Comparison of ENCODE assay signal across 1 cellular context in the genomic region with DNA sequence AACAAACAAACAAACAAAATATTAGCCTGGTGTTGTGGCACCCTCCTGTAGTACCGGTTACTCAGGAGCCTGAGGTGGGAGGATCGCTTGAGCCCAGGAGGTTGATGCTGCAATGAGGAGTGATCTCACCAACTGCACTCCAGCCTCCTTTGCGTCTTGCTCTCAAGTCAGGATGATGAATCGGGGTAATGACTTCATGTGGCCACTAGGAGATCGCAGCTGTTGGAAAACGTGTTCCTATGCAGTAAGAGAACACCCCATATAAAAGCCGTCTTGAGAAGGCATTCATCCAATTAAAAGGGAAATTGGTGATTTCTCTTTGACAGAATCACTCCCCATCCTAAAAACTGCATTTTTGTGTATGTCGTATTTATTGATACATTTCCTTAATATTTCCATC.
TF ChIP-seq lines count a peak whose summit lies in the region.

No MANE protein-coding gene starts in this region.

TF ChIP-seq in H1, 55 proteins besides CTCF, POLR2A, EP300 and RAD21:
- TF ChIP-seq JUND (IDR thresholded peaks at IDR 0.05; ENCODE audit: low read length) (0 out of 2 replicates have a peak, but pooled peaks have one; percentile 13), TAF1 (IDR thresholded peaks at IDR 0.05; ENCODE audit: low read depth, low read length) (no peak), JUN (IDR thresholded peaks at IDR 0.05; ENCODE audit: low read depth, low read length) (no peak), CBX5 (IDR thresholded peaks at IDR 0.05; ENCODE audit: low read depth, low read length) (no peak), PHF8 (conservative IDR thresholded peaks at IDR 0.05; ENCODE audit: low read depth, low read length) (no peak), SP4 (IDR thresholded peaks at IDR 0.05; ENCODE audit: low read length) (no peak), CREB1 (IDR thresholded peaks at IDR 0.05) (no peak)
